In the genomic region with DNA sequence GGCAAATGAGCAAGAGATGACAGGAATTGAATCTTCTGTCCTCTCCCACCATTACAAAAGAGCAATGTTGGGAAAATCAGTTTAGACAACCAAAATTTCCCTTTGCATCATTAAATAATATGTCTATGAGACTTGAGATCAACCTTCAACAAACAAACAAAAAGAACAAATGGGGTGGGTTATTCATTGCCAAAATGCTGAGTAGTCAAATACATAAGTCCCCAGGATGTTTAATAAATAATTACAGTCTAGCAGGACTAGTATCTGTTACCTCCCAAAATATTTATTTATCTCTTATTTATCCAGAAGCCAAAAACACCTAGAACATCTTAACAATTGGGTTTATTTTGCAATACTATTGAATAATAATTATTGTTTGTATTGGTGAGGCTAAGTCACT, we compare ENCODE assay signal across 2 cellular contexts.
TF ChIP-seq lines count a peak whose summit lies in the region.

No MANE protein-coding gene starts in this region.

TF ChIP-seq in HepG2, 621 proteins besides CTCF, POLR2A, EP300 and RAD21:
- TF ChIP-seq MAFK (conservative IDR thresholded peaks at IDR 0.05 in 1 of 2, IDR thresholded peaks at IDR 0.05 in 1 of 2; ENCODE audit: low read length in 2 of 2): peak; percentile 24 to 50; a peak in 3 of 4 replicates
- 0 out of 2 replicates have a peak, but pooled peaks have one; percentile 15 for TF ChIP-seq MAFF (IDR thresholded peaks at IDR 0.05; ENCODE audit: low read depth, low read length)
- TF ChIP-seq, protein P1, sequence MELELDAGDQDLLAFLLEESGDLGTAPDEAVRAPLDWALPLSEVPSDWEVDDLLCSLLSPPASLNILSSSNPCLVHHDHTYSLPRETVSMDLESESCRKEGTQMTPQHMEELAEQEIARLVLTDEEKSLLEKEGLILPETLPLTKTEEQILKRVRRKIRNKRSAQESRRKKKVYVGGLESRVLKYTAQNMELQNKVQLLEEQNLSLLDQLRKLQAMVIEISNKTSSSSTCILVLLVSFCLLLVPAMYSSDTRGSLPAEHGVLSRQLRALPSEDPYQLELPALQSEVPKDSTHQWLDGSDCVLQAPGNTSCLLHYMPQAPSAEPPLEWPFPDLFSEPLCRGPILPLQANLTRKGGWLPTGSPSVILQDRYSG (CRISPR knock-in tag; IDR thresholded peaks at IDR 0.05): no peak
- TF ChIP-seq NKX3-1 (CRISPR knock-in tag; IDR thresholded peaks at IDR 0.05): no peak

TF ChIP-seq in GM12878, 131 proteins besides CTCF, POLR2A, EP300 and RAD21:
- no peak for TF ChIP-seq MXI1 (IDR thresholded peaks at IDR 0.05; ENCODE audit: low read depth, low read length)
- TF ChIP-seq RCOR1 (conservative IDR thresholded peaks at IDR 0.05; ENCODE audit: low read depth, low read length): no peak
- TF ChIP-seq CHD1 (IDR thresholded peaks at IDR 0.05; ENCODE audit: low read depth, low read length): no peak
- TF ChIP-seq PML (IDR thresholded peaks at IDR 0.05; ENCODE audit: low read length): no peak
- TF ChIP-seq, protein P2, sequence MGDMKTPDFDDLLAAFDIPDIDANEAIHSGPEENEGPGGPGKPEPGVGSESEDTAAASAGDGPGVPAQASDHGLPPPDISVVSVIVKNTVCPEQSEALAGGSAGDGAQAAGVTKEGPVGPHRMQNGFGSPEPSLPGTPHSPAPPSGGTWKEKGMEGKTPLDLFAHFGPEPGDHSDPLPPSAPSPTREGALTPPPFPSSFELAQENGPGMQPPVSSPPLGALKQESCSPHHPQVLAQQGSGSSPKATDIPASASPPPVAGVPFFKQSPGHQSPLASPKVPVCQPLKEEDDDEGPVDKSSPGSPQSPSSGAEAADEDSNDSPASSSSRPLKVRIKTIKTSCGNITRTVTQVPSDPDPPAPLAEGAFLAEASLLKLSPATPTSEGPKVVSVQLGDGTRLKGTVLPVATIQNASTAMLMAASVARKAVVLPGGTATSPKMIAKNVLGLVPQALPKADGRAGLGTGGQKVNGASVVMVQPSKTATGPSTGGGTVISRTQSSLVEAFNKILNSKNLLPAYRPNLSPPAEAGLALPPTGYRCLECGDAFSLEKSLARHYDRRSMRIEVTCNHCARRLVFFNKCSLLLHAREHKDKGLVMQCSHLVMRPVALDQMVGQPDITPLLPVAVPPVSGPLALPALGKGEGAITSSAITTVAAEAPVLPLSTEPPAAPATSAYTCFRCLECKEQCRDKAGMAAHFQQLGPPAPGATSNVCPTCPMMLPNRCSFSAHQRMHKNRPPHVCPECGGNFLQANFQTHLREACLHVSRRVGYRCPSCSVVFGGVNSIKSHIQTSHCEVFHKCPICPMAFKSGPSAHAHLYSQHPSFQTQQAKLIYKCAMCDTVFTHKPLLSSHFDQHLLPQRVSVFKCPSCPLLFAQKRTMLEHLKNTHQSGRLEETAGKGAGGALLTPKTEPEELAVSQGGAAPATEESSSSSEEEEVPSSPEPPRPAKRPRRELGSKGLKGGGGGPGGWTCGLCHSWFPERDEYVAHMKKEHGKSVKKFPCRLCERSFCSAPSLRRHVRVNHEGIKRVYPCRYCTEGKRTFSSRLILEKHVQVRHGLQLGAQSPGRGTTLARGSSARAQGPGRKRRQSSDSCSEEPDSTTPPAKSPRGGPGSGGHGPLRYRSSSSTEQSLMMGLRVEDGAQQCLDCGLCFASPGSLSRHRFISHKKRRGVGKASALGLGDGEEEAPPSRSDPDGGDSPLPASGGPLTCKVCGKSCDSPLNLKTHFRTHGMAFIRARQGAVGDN (IDR thresholded peaks at IDR 0.05): no peak
- no peak for TF ChIP-seq SREBF1 (IDR thresholded peaks at IDR 0.05; ENCODE audit: low read length)
